In the genomic region with DNA sequence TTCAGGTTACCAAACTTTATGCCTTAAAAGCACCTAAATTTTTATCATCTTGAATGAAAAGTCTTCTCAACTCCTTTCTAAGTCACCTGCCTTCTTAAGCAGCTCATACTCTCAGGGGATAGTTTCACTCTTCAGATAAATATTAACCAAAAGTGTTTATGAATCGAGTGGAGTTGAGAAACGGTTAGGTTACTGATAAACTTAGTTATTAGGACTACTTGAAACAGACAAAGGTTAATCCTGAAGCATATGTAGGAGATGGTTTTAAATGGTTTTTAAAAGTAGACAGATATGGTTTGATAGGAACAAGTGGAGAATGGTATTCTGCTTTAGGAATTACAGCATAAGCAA, we compare ENCODE assay signal across 20 cellular contexts. TPM values are rescaled to one million over a fixed set of nuclear protein-coding genes. Genes with fewer than 3 reads are reported as not detected.
A peak's percentile ranks its signal among the peaks of the same experiment; 100 is the strongest.
DNase-seq lines count a peak whose midpoint lies in the region; ATAC-seq and TF ChIP-seq lines count a peak whose summit lies in the region.
"Had no signal": no experiment of that assay in that cellular context is flagged by ENCODE, and none has a peak within 500 bp of the region (broad histone marks: within the 10 kb centered on the region; RNA-seq: fewer than 3 reads in every experiment).

No MANE protein-coding gene starts in this region.

- no peaks in the 10 kb centered on the region for H3K9me3 Mint-ChIP-seq in CD8-positive, alpha-beta memory T cell
- H3K9me3 Mint-ChIP-seq: T-cell had no signal

- no peak overlapping the region for H3K27ac Mint-ChIP-seq in CD8-positive, alpha-beta memory T cell
- H3K27ac Mint-ChIP-seq: T-cell had no signal

- no peak for TF ChIP-seq CTCF in RWPE1 (conservative IDR thresholded peaks at IDR 0.05; ENCODE audit: low read depth)

- H3K27ac ChIP-seq in CD8-positive, alpha-beta memory T cell (ENCODE audit: low read depth, low read length), result no peak overlapping the region
- no peak overlapping the region for H3K27ac ChIP-seq in RWPE1
- H3K27ac ChIP-seq: heart left ventricle, HL-60, PC-9, vagina had no signal

- no peak overlapping the region for H3K4me3 ChIP-seq in CD8-positive, alpha-beta memory T cell (ENCODE audit: low read length)
- H3K4me3 ChIP-seq: heart left ventricle, PC-9, vagina had no signal

- CTCF ChIA-PET in CD8-positive, alpha-beta memory T cell (lab: Charles Lee), result no interaction called here
- CTCF ChIA-PET in RWPE1 (lab: Yijun Ruan, JAX), result no interaction called here

- POLR2A ChIA-PET in CD8-positive, alpha-beta memory T cell (lab: Charles Lee), result no interaction called here
- POLR2A ChIA-PET in RWPE1 (lab: Yijun Ruan, JAX; ENCODE audit: low non-redundant PET), result no interaction called here

- H3K36me3 ChIP-seq in CD8-positive, alpha-beta memory T cell (ENCODE audit: insufficient read depth, low read length), result no peaks in the 10 kb centered on the region

- no peak for DNase-seq in NCI-H510A (lab: John Stamatoyannopoulos, UW)
- DNase-seq in CD8-positive, alpha-beta memory T cell, result no peak
- DNase-seq in DMS79 (lab: John Stamatoyannopoulos, UW), result no peak
- DNase-seq in RWPE1 (ENCODE audit: low spot score), result no peak
- DNase-seq: activated CD4-positive, alpha-beta T cell treated with anti-CD3 and anti-CD28 coated beads, Interleukin-2, amount 50 U/mL, for 1 hour; DND-41; heart left ventricle; mammary epithelial cell; occipital lobe; PC-9; stimulated activated CD4-positive, alpha-beta T cell treated with anti-CD3 and anti-CD28 coated beads, Interleukin-12 subunit alpha, Interleukin-12 subunit beta, amount 100 ng/mL, for 4 hours; T-cell had no signal

- H3K4me1 ChIP-seq in CD8-positive, alpha-beta memory T cell (ENCODE audit: insufficient read depth, low read length), result no peaks in the 10 kb centered on the region
- H3K4me1 ChIP-seq: heart left ventricle, vagina had no signal

- H3K27me3 Mint-ChIP-seq in CD8-positive, alpha-beta memory T cell, result peaks cover 1 to 26% of the 10 kb centered on the region in 2 donors
- H3K27me3 Mint-ChIP-seq: T-cell had no signal

- H3K9me3 ChIP-seq in CD8-positive, alpha-beta memory T cell (ENCODE audit: low read length), result no peaks in the 10 kb centered on the region
- H3K9me3 ChIP-seq: heart left ventricle, vagina had no signal

- ATAC-seq in GM18499 (IDR thresholded peaks at IDR 0.05; ENCODE audit: insufficient read depth, unreplicated experiment), result peak; percentile 45
- peak; percentile 68 for ATAC-seq in GM19463 (IDR thresholded peaks at IDR 0.05; ENCODE audit: unreplicated experiment)
- peak; percentile 85 for ATAC-seq in HG02938 (IDR thresholded peaks at IDR 0.05; ENCODE audit: unreplicated experiment)
- peak; percentile 57 for ATAC-seq in HG03558 (IDR thresholded peaks at IDR 0.05; ENCODE audit: extremely low read depth, unreplicated experiment)
- ATAC-seq: heart left ventricle, T-cell had no signal

- H3K36me3 Mint-ChIP-seq in CD8-positive, alpha-beta memory T cell, result no peaks in the 10 kb centered on the region

- no peak overlapping the region for H3K4me3 Mint-ChIP-seq in CD8-positive, alpha-beta memory T cell
- H3K4me3 Mint-ChIP-seq: T-cell had no signal

- H3K4me1 Mint-ChIP-seq in CD8-positive, alpha-beta memory T cell, result no peaks in the 10 kb centered on the region
- H3K4me1 Mint-ChIP-seq: T-cell had no signal

- H3K27me3 ChIP-seq in CD8-positive, alpha-beta memory T cell (ENCODE audit: insufficient read depth, low read length, poor library complexity, severe bottlenecking), result no peaks in the 10 kb centered on the region
- H3K27me3 ChIP-seq: heart left ventricle, vagina had no signal

RNA-seq across cellular contexts. Expression of gene CLDN22, which starts 32.8 kb away (rescaled TPM):
- total RNA-seq in CD8-positive, alpha-beta memory T cell, result not detected
- not detected for polyA plus RNA-seq in CD8-positive, alpha-beta memory T cell
- total RNA-seq: bronchial epithelial cell, heart left ventricle, mammary epithelial cell, occipital lobe, PC-9, T-cell, vagina had no signal
- polyA plus RNA-seq: heart left ventricle, mammary epithelial cell had no signal

RNA-seq across cellular contexts. Expression of gene CLDN24, which starts 34.9 kb away (rescaled TPM):
- total RNA-seq in CD8-positive, alpha-beta memory T cell, result not detected
- polyA plus RNA-seq in CD8-positive, alpha-beta memory T cell, result not detected
- total RNA-seq: bronchial epithelial cell, heart left ventricle, M059J, mammary epithelial cell, occipital lobe, PC-9, T-cell, vagina had no signal
- polyA plus RNA-seq: heart left ventricle, mammary epithelial cell had no signal
